In genomic region chr15:59170295-59170881, GRCh38 we compare ENCODE assay signal across 9 cellular contexts. TPM values are rescaled to one million over a fixed set of nuclear protein-coding genes. Genes with fewer than 3 reads are reported as not detected.
A peak's percentile ranks its signal among the peaks of the same experiment; 100 is the strongest.
DNase-seq lines count a peak whose midpoint lies in the region; ATAC-seq and TF ChIP-seq lines count a peak whose summit lies in the region.
"Had no signal": no experiment of that assay in that cellular context is flagged by ENCODE, and none has a peak within 500 bp of the region (broad histone marks: within the 10 kb centered on the region; RNA-seq: fewer than 3 reads in every experiment).

No MANE protein-coding gene starts in this region.

- CTCF ChIA-PET in activated CD8-positive, alpha-beta T cell treated with anti-CD3 and anti-CD28 coated beads, Interleukin-2, amount 10 ng/mL, durations not matched to agents 7 days and 5 days (lab: Charles Lee) = interaction anchor here (1.0 to 1.8 kb wide), 4 partner anchors 185 to 362 kb away, joined by 3 to 10 read pairs (median 3); no protein-coding TSS in a partner anchor
- CTCF ChIA-PET in GM10248 (lab: Yijun Ruan, JAX) = interaction anchor here (1.0 to 1.9 kb wide), 6 partner anchors 8 to 331 kb away, joined by 3 to 7 read pairs (median 4); no protein-coding TSS in a partner anchor

- no peak overlapping the region for H3K4me3 ChIP-seq in right cardiac atrium (ENCODE audit: low read length)

- POLR2A ChIA-PET in activated CD8-positive, alpha-beta T cell treated with anti-CD3 and anti-CD28 coated beads, Interleukin-2, amount 10 ng/mL, durations not matched to agents 7 days and 5 days (lab: Charles Lee) = no interaction called here
- POLR2A ChIA-PET in GM10248 (lab: Yijun Ruan, JAX) = no interaction called here

- 73% methylated on average over 9 of the region's 9 CpGs for WGBS in right cardiac atrium

- H3K27ac Mint-ChIP-seq in activated CD8-positive, alpha-beta T cell treated with anti-CD3 and anti-CD28 coated beads, Interleukin-2, amount 10 ng/mL, durations not matched to agents 7 days and 5 days = peak overlapping the region; percentile 62

- H3K4me3 Mint-ChIP-seq in activated CD8-positive, alpha-beta T cell treated with anti-CD3 and anti-CD28 coated beads, Interleukin-2, amount 10 ng/mL, durations not matched to agents 7 days and 5 days = no peak overlapping the region

- no peaks in the 10 kb centered on the region for H3K27me3 Mint-ChIP-seq in activated CD8-positive, alpha-beta T cell treated with anti-CD3 and anti-CD28 coated beads, Interleukin-2, amount 10 ng/mL, durations not matched to agents 7 days and 5 days (ENCODE audit: low read depth)

- DNase-seq in HT1080 (ENCODE audit: low read depth) (peak; percentile 91), right cardiac atrium (peak; percentile 42 to 70 (median 57)), D341Med (ENCODE audit: low spot score) (no peak), GM10248 (ENCODE audit: extremely low spot score) (no peak), activated T-cell treated with anti-CD3 and anti-CD28 coated beads for 4 hours (no peak), HUDEP-2 (lab: John Stamatoyannopoulos, UW; ENCODE audit: unreplicated experiment in 76 of 76) (no peak)
- no peak for DNase-seq in activated CD8-positive, alpha-beta T cell treated with anti-CD3 and anti-CD28 coated beads, Interleukin-2, amount 10 ng/mL, durations not matched to agents 7 days and 5 days
- DNase-seq: stimulated activated CD4-positive, alpha-beta T cell treated with anti-CD3 and anti-CD28 coated beads, Interleukin-4, amount 100 ng/mL, for 1 hour had no signal

- TF ChIP-seq CTCF in GM10248 (IDR thresholded peaks at IDR 0.05; ENCODE audit: control extremely low read depth, extremely low read depth, low read depth, missing control alignments) = no peak

- no peaks in the 10 kb centered on the region for H3K9me3 ChIP-seq in right cardiac atrium (ENCODE audit: control insufficient read depth, low read length)

- H3K9me3 Mint-ChIP-seq in activated CD8-positive, alpha-beta T cell treated with anti-CD3 and anti-CD28 coated beads, Interleukin-2, amount 10 ng/mL, durations not matched to agents 7 days and 5 days (ENCODE audit: insufficient read depth) = no peaks in the 10 kb centered on the region

- H3K4me1 Mint-ChIP-seq in activated CD8-positive, alpha-beta T cell treated with anti-CD3 and anti-CD28 coated beads, Interleukin-2, amount 10 ng/mL, durations not matched to agents 7 days and 5 days (ENCODE audit: low read depth) = peaks cover 49% of the 10 kb centered on the region

- H3K4me1 ChIP-seq in right cardiac atrium (ENCODE audit: control insufficient read depth, insufficient read depth, low read length) = peaks cover 5% of the 10 kb centered on the region

- ATAC-seq in activated CD8-positive, alpha-beta T cell treated with anti-CD3 and anti-CD28 coated beads, Interleukin-2, amount 10 ng/mL, durations not matched to agents 7 days and 5 days = no peak
- peak; percentile 51 to 53 for ATAC-seq in right cardiac atrium

- intact Hi-C loops in right cardiac atrium (cut with DNase I) = loop anchor here in 1 of 4 donors (10.0 kb wide), 1 partner anchor 324 kb away; no protein-coding TSS in a partner anchor

- H3K27me3 ChIP-seq in right cardiac atrium (ENCODE audit: control insufficient read depth, insufficient read depth) = no peaks in the 10 kb centered on the region

- H3K27ac ChIP-seq in right cardiac atrium (ENCODE audit: low read length) (no peak overlapping the region), temporal lobe (ENCODE audit: low read depth, low read length) (peak overlapping the region; percentile 19)

- H3K36me3 Mint-ChIP-seq in activated CD8-positive, alpha-beta T cell treated with anti-CD3 and anti-CD28 coated beads, Interleukin-2, amount 10 ng/mL, durations not matched to agents 7 days and 5 days (ENCODE audit: low read depth) = peaks cover 63% of the 10 kb centered on the region

RNA-seq across cellular contexts. Expression of gene LDHAL6B, which starts 36.3 kb away (rescaled TPM):
- total RNA-seq in HT1080 (2014; rRNA removed; shearing (Covaris generic)) = not detected in 2 replicates
- not detected in 2 replicates for polyA plus RNA-seq in HT1080 (2015; cell fraction: cytosol; rRNA removed)
- not detected in 2 replicates for polyA plus RNA-seq in HT1080 (2015; cell fraction: nucleus; rRNA removed)
- total RNA-seq in activated CD8-positive, alpha-beta T cell treated with anti-CD3 and anti-CD28 coated beads, Interleukin-2, amount 10 ng/mL, durations not matched to agents 7 days and 5 days = not detected
- total RNA-seq in right cardiac atrium (not detected), temporal lobe (not detected)
- not detected for polyA plus RNA-seq in right cardiac atrium

Comparison
In these comparisons a context has a peak if more than half of its experiments do, and no peak if none do; other contexts are left out.
1. DNase-seq: peak in HT1080 (single experiment) and right cardiac atrium (3 of 3); none in activated CD8-positive, alpha-beta T cell treated with anti-CD3 and anti-CD28 coated beads, Interleukin-2, amount 10 ng/mL, durations not matched to agents 7 days and 5 days (single experiment), D341Med (single experiment), GM10248 (single experiment), activated T-cell treated with anti-CD3 and anti-CD28 coated beads for 4 hours (single experiment) and HUDEP-2 (0 of 76).